Comparison of ENCODE assay signal across 12 cellular contexts in the genomic region with DNA sequence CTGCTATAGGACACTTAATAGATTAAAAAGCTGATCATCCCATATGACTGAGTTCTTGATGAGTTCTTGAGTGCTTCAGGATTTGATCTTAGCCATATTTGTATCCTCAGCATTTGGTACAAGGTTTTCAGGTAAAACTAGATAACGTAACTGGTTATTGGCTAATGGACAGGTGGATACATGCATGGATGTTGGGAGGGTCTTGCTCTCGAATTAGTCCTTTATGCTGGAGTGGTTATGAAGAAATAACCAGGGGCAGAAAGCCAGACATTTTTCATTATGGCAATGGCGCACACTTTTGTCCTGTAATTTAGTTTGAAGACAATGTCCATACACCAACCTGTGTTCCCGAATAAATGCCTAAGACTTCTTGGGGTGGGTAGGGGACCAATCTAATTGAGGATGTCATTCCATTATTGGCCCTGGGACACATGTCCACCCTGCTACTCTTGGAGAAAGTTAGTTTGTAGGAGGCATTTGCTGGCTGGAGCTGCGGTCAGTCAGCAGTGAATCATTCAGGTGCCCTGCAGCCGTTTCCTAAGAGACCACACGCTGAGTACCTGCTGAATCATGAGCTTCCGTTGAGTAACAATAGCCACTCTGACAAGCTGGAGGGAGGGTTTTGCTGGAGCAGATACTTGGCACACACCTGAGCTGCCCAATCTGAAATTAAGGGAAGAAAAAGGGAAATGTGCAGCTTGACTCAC.
DNase-seq lines count a peak whose midpoint lies in the region; ATAC-seq, FAIRE-seq and TF ChIP-seq lines count a peak whose summit lies in the region.
"Had no signal": no experiment of that assay in that cellular context is flagged by ENCODE, and none has a peak within 500 bp of the region (broad histone marks: within the 10 kb centered on the region; RNA-seq: fewer than 3 reads in every experiment).

No MANE protein-coding gene starts in this region.

- no peak overlapping the region for H3K23ac ChIP-seq in H1 (ENCODE audit: insufficient read length)

- DNase-seq in HK-2 (ENCODE audit: unreplicated experiment), result peak; percentile 79
- DNase-seq in NCI-H748 (lab: John Stamatoyannopoulos, UW; ENCODE audit: unreplicated experiment), result peak; percentile 97
- DNase-seq in H1 (ENCODE audit: low read depth in 1 of 2, low spot score in 2 of 2), result peak in 1 of 2 experiments; percentile 23
- no peak for DNase-seq in omental fat pad (ENCODE audit: low spot score)
- no peak for DNase-seq in NCI-H526 (lab: John Stamatoyannopoulos, UW)
- no peak for DNase-seq in effector CD4-positive, alpha-beta T cell
- DNase-seq: activated naive CD8-positive, alpha-beta T cell treated with anti-CD3 and anti-CD28 coated beads for 36 hours; DMS 273 treated with DMSO at 0.1 percent for 48 hours; MV-4-11 had no signal

- H2BK15ac ChIP-seq in H1 (ENCODE audit: low read length), result no peak overlapping the region

- H3K4me3 Mint-ChIP-seq in stimulated activated memory B cell treated with anti-CD40 and anti-IgM and Interleukin-4, amounts not matched to agents 10 μg/mL and 1 μg/mL and 100 μg/mL, for 72 hours, result no peak overlapping the region
- H3K4me3 Mint-ChIP-seq: activated naive CD8-positive, alpha-beta T cell treated with anti-CD3 and anti-CD28 coated beads for 36 hours had no signal

- H3K4me3 ChIP-seq in H1 (ENCODE audit: extremely low read depth in 1 of 4, insufficient read depth in 2 of 4, low read depth in 3 of 4, low read length in 4 of 4), result no peak overlapping the region
- H3K4me3 ChIP-seq: SK-N-MC had no signal

- TF ChIP-seq CTCF in H1 (IDR thresholded peaks at IDR 0.05; ENCODE audit: control extremely low read depth in 1 of 3, insufficient read depth in 1 of 3, low read depth in 1 of 3, low read length in 3 of 3) (no peak), omental fat pad (IDR thresholded peaks at IDR 0.05) (no peak)

- no peaks in the 10 kb centered on the region for H3K27me3 ChIP-seq in H1 (replicated peaks in 1 of 4; ENCODE audit: control insufficient read depth in 3 of 4, extremely low read depth in 1 of 4, insufficient read depth in 3 of 4, low read length in 3 of 4)

- H3K56ac ChIP-seq in H1 (replicated peaks; ENCODE audit: insufficient read length, low read depth, low read length), result no peak overlapping the region

- no peak overlapping the region for H3K27ac ChIP-seq in H1 (ENCODE audit: low read depth, low read length)
- H3K27ac ChIP-seq: SK-N-MC had no signal

- no peak overlapping the region for H4K8ac ChIP-seq in H1 (ENCODE audit: extremely low read depth, insufficient read depth, low read length)

- H3K4me1 Mint-ChIP-seq in stimulated activated memory B cell treated with anti-CD40 and anti-IgM and Interleukin-4, amounts not matched to agents 10 μg/mL and 1 μg/mL and 100 μg/mL, for 72 hours, result no peaks in the 10 kb centered on the region
- H3K4me1 Mint-ChIP-seq: activated naive CD8-positive, alpha-beta T cell treated with anti-CD3 and anti-CD28 coated beads for 36 hours had no signal

- no peaks in the 10 kb centered on the region for H3K79me2 ChIP-seq in H1 (ENCODE audit: control insufficient read depth in 1 of 2, insufficient read depth in 2 of 2, low read length in 2 of 2)

- no peaks in the 10 kb centered on the region for H3K9me3 Mint-ChIP-seq in stimulated activated memory B cell treated with anti-CD40 and anti-IgM and Interleukin-4, amounts not matched to agents 10 μg/mL and 1 μg/mL and 100 μg/mL, for 72 hours
- H3K9me3 Mint-ChIP-seq: activated naive CD8-positive, alpha-beta T cell treated with anti-CD3 and anti-CD28 coated beads for 36 hours had no signal

- no peaks in the 10 kb centered on the region for H4K20me1 ChIP-seq in H1 (replicated peaks in 1 of 2; ENCODE audit: control insufficient read depth in 1 of 2, insufficient read depth in 2 of 2, low read length in 2 of 2)

- H3K9me3 ChIP-seq in H1 (ENCODE audit: insufficient read depth in 2 of 2, low read depth in 1 of 2, low read length in 1 of 2), result no peaks in the 10 kb centered on the region

- no peak; a peak in 1 of 4 replicates for TF ChIP-seq RAD21 in H1 (IDR thresholded peaks at IDR 0.05 in 1 of 2, conservative IDR thresholded peaks at IDR 0.05 in 1 of 2; ENCODE audit: low read depth in 2 of 2, low read length in 2 of 2)

- ATAC-seq in omental fat pad (ENCODE audit: low FRiP score) (peak; percentile 83), GM21515 (IDR thresholded peaks at IDR 0.05; ENCODE audit: unreplicated experiment) (no peak)
- ATAC-seq in stimulated activated memory B cell treated with anti-CD40 and anti-IgM and Interleukin-4, amounts not matched to agents 10 μg/mL and 1 μg/mL and 100 μg/mL, for 72 hours, result no peak

- H3K4ac ChIP-seq in H1 (replicated peaks; ENCODE audit: insufficient read length, low read depth, low read length), result no peak overlapping the region

- no peak overlapping the region for H3K18ac ChIP-seq in H1 (ENCODE audit: extremely low read depth, low read length)

- H2BK12ac ChIP-seq in H1 (ENCODE audit: low read depth, low read length), result no peak overlapping the region

- no peak overlapping the region for H3K27ac Mint-ChIP-seq in stimulated activated memory B cell treated with anti-CD40 and anti-IgM and Interleukin-4, amounts not matched to agents 10 μg/mL and 1 μg/mL and 100 μg/mL, for 72 hours
- H3K27ac Mint-ChIP-seq: activated naive CD8-positive, alpha-beta T cell treated with anti-CD3 and anti-CD28 coated beads for 36 hours had no signal

- no peaks in the 10 kb centered on the region for H3K36me3 ChIP-seq in H1 (ENCODE audit: control insufficient read depth in 2 of 4, insufficient read depth in 4 of 4, low read length in 3 of 4)

- CTCF ChIA-PET in H1 (lab: Charles Lee; ENCODE audit: partially characterized antibody), result interaction anchor here (1.3 to 1.8 kb wide), 4 partner anchors 13 to 295 kb away, joined by 3 to 5 read pairs (median 3); no protein-coding TSS in a partner anchor

- H3K4me1 ChIP-seq in H1 (replicated peaks in 1 of 4; ENCODE audit: control insufficient read depth in 3 of 4, insufficient read depth in 4 of 4, low read length in 3 of 4), result peaks cover 3 to 8% (median 6%) of the 10 kb centered on the region in 4 experiments; a peak in 4 of 7 replicates

- no peaks in the 10 kb centered on the region for H3K36me3 Mint-ChIP-seq in stimulated activated memory B cell treated with anti-CD40 and anti-IgM and Interleukin-4, amounts not matched to agents 10 μg/mL and 1 μg/mL and 100 μg/mL, for 72 hours
- H3K36me3 Mint-ChIP-seq: activated naive CD8-positive, alpha-beta T cell treated with anti-CD3 and anti-CD28 coated beads for 36 hours had no signal

- H3K79me1 ChIP-seq in H1 (ENCODE audit: low read depth, low read length), result no peaks in the 10 kb centered on the region

- H4K91ac ChIP-seq in H1 (replicated peaks; ENCODE audit: insufficient read length, low read length), result no peak overlapping the region

- no peak overlapping the region for H2BK120ac ChIP-seq in H1 (replicated peaks; ENCODE audit: low read depth, low read length)

- no peak overlapping the region for H2BK5ac ChIP-seq in H1 (ENCODE audit: low read depth, low read length)

- peak; percentile 75 for FAIRE-seq in H1 (lab: Jason Lieb, UNC)

- POLR2A ChIA-PET in H1 (lab: Charles Lee; ENCODE audit: partially characterized antibody), result no interaction called here

- TF ChIP-seq EP300 in H1 (IDR thresholded peaks at IDR 0.05; ENCODE audit: borderline replicate concordance in 1 of 2, low read depth in 2 of 2, low read length in 2 of 2), result no peak

- no peak overlapping the region for H2AK5ac ChIP-seq in H1 (ENCODE audit: low read depth, low read length)

- H2AFZ ChIP-seq in H1 (ENCODE audit: low read length), result no peak overlapping the region

- no peak overlapping the region for H2BK20ac ChIP-seq in H1 (ENCODE audit: low read length)

- no peak overlapping the region for H4K5ac ChIP-seq in H1 (ENCODE audit: insufficient read length, low read depth, low read length)

- no peak overlapping the region for H3K9ac ChIP-seq in H1 (replicated peaks in 1 of 4; ENCODE audit: extremely low read depth in 1 of 4, low read depth in 3 of 4, low read length in 3 of 4)

- H3K23me2 ChIP-seq in H1 (ENCODE audit: low read depth, low read length), result no peaks in the 10 kb centered on the region

- H3K14ac ChIP-seq in H1 (ENCODE audit: insufficient read length), result no peak overlapping the region

- TF ChIP-seq POLR2A in H1 (IDR thresholded peaks at IDR 0.05; ENCODE audit: control extremely low read depth in 1 of 2, low read depth in 2 of 2, low read length in 2 of 2), result no peak

- WGBS in H1 (ENCODE audit: extremely low coverage in 1 of 2, insufficient coverage in 1 of 2, insufficient read length in 1 of 2, insufficient replicate concordance in 2 of 2, low coverage in 1 of 2, low lambda C conversion rate in 2 of 2, missing lambda C conversion rate in 1 of 2), 2 experiments, result 46% methylated on average over 8 of the region's 8 CpGs; no CpG with 5 or more reads in 1 of the 2 experiments

- H3K27me3 Mint-ChIP-seq in stimulated activated memory B cell treated with anti-CD40 and anti-IgM and Interleukin-4, amounts not matched to agents 10 μg/mL and 1 μg/mL and 100 μg/mL, for 72 hours, result no peaks in the 10 kb centered on the region
- H3K27me3 Mint-ChIP-seq: activated naive CD8-positive, alpha-beta T cell treated with anti-CD3 and anti-CD28 coated beads for 36 hours had no signal

- peak overlapping the region; percentile 44 to 50; a peak in 2 of 4 replicates for H3K4me2 ChIP-seq in H1 (ENCODE audit: insufficient read depth in 1 of 2, low read depth in 2 of 2, low read length in 2 of 2)

TF ChIP-seq in H1, 55 proteins besides CTCF, POLR2A, EP300 and RAD21:
- no peak for TF ChIP-seq RNF2 (IDR thresholded peaks at IDR 0.05; ENCODE audit: borderline replicate concordance, low read depth, low read length, missing control alignments, poor library complexity, severe bottlenecking)
- 0 out of 4 replicates have a peak, but pooled peaks of 1 of the 2 experiments have one; percentile 43 for TF ChIP-seq SIN3A (conservative IDR thresholded peaks at IDR 0.05 in 1 of 2, IDR thresholded peaks at IDR 0.05 in 1 of 2; ENCODE audit: low read depth in 1 of 2, low read length in 2 of 2)
- TF ChIP-seq, protein P1, sequence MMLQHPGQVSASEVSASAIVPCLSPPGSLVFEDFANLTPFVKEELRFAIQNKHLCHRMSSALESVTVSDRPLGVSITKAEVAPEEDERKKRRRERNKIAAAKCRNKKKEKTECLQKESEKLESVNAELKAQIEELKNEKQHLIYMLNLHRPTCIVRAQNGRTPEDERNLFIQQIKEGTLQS (IDR thresholded peaks at IDR 0.05; ENCODE audit: insufficient read depth, low read depth, low read length), result no peak
- TF ChIP-seq JUND (IDR thresholded peaks at IDR 0.05; ENCODE audit: low read length), result peak; percentile 51; the same call in 1 of the 2 replicates
- TF ChIP-seq CEBPB (IDR thresholded peaks at IDR 0.05; ENCODE audit: low read depth, low read length), result peak; percentile 65; the same call in 1 of the 2 replicates
- no peak for TF ChIP-seq NANOG (IDR thresholded peaks at IDR 0.05; ENCODE audit: insufficient read depth, low read depth, low read length, poor library complexity, severe bottlenecking)
TF ChIP-seq in H1: peak in this region for 3.

Comparison
In these comparisons a context has a peak if more than half of its experiments do, and no peak if none do; other contexts are left out.
1. DNase-seq: peak in HK-2 (single experiment) and NCI-H748 (single experiment); none in omental fat pad (single experiment), NCI-H526 (0 of 2) and effector CD4-positive, alpha-beta T cell (single experiment).